In the genomic region with DNA sequence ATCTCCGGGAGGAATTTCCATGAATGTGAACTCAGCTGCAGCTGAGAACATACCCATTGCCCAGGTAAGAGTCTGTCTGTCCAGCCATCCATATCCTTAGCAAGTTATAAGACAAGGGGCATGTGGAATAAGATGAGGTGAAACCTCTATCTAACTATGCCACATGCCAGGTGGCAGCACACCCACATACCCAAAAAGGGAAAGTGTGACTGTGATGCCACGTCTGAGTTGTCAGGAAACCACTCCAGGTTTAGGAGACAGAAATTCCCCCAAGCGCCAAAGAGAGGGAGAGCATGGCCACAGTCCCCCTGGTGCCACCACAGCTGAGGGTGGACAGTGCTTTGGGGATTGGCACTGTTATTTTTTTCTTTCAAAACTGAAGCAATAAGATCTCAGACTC, we compare ENCODE assay signal across 22 cellular contexts. TPM values are rescaled to one million over a fixed set of nuclear protein-coding genes. Genes with fewer than 3 reads are reported as not detected.
"Had no signal": no experiment of that assay in that cellular context is flagged by ENCODE, and none has a peak within 500 bp of the region (broad histone marks: within the 10 kb centered on the region; RNA-seq: fewer than 3 reads in every experiment).

No MANE protein-coding gene starts in this region.

- H3K27ac ChIP-seq: SJSA1, SK-N-MC had no signal

- H3K9me3 ChIP-seq: SJSA1 had no signal

- DNase-seq: IMR-90, Karpas-422, KG1, MM.1S, NCI-H1092 treated with DMSO at 0.1 percent for 48 hours, NCI-H1436, NCI-H187, NCI-H2029, NCI-H2081 treated with DMSO at 0.1 percent for 48 hours, NCI-H2171, NCI-H226, NCI-H446, NCI-H510A, NCI-H524 treated with DMSO at 0.1 percent for 48 hours, NCI-H69, NCI-H774, Right ventricle myocardium superior, RPMI8226, SIG-M5 had no signal

- H3K36me3 ChIP-seq: SJSA1 had no signal

- H3K4me3 ChIP-seq: SJSA1, SK-N-MC had no signal

- H3K27me3 ChIP-seq: SJSA1 had no signal

- H3K4me1 ChIP-seq: SJSA1 had no signal

RNA-seq across cellular contexts. Expression of gene SYNDIG1, which starts 36.7 kb away (rescaled TPM):
- total RNA-seq: HepG2, IMR-90, SJSA1 had no signal
- polyA plus RNA-seq: HepG2, IMR-90 had no signal
